ENCODE assay signal across 1 cellular context in genomic region chr3:156763931-156764720, GRCh38.
TF ChIP-seq lines count a peak whose summit lies in the region.

No MANE protein-coding gene starts in this region.

TF ChIP-seq in GM23338, 12 proteins besides CTCF, POLR2A, EP300 and RAD21 (continued from another document):
- no peak for TF ChIP-seq ZNF462 (CRISPR knock-in tag; IDR thresholded peaks at IDR 0.05)
